22 cellular contexts compared by ENCODE assay signal in genomic region chr13:99261040-99261439, GRCh38. TPM values are rescaled to one million over a fixed set of nuclear protein-coding genes. Genes with fewer than 3 reads are reported as not detected.
DNase-seq lines count a peak whose midpoint lies in the region; ATAC-seq, FAIRE-seq and TF ChIP-seq lines count a peak whose summit lies in the region.
"Had no signal": no experiment of that assay in that cellular context is flagged by ENCODE, and none has a peak within 500 bp of the region (broad histone marks: within the 10 kb centered on the region; RNA-seq: fewer than 3 reads in every experiment).

No MANE protein-coding gene starts in this region.

- H3K4me2 ChIP-seq in neural progenitor cell: no peak overlapping the region

- DNase-seq in activated CD4-positive, alpha-beta T cell treated with anti-CD3 and anti-CD28 coated beads for 36 hours: no peak
- DNase-seq in activated CD4-positive, alpha-beta T cell treated with anti-CD3 and anti-CD28 coated beads, Interleukin-2, amount 50 U/mL, for 4 hours: no peak
- peak; percentile 17 for DNase-seq in HuH-7 (ENCODE audit: low spot score)
- DNase-seq in activated naive CD8-positive, alpha-beta T cell treated with anti-CD3 and anti-CD28 coated beads for 36 hours: no peak
- no peak for DNase-seq in neural progenitor cell (ENCODE audit: low spot score)
- no peak for DNase-seq in MV-4-11 (lab: John Stamatoyannopoulos, UW)
- no peak for DNase-seq in pancreas
- DNase-seq in NCI-H2107 (lab: John Stamatoyannopoulos, UW): no peak
- DNase-seq: activated CD4-positive, CD25-positive, alpha-beta regulatory T cell treated with anti-CD3 and anti-CD28 coated beads, Interleukin-2, amount 50 U/mL, for 72 hours; effector CD8-positive, alpha-beta T cell; head of caudate nucleus; mammary epithelial cell; NCI-H187 treated with DMSO at 0.1 percent for 48 hours; SIG-M5; T-helper 9 cell; transverse colon had no signal

- H3K4me3 ChIP-seq in neural progenitor cell (no peak overlapping the region), pancreas (no peak overlapping the region)
- H3K4me3 ChIP-seq: cardiac muscle cell, transverse colon had no signal

- no peaks in the 10 kb centered on the region for H3K79me2 ChIP-seq in neural progenitor cell (ENCODE audit: low read depth)

- POLR2A ChIA-PET in activated CD4-positive, alpha-beta T cell treated with anti-CD3 and anti-CD28 coated beads for 36 hours (lab: Charles Lee): interaction anchor here (0.6 to 0.7 kb wide), 2 partner anchors 83 to 223 kb away, joined by 3 to 6 read pairs; no protein-coding TSS in a partner anchor

- no peak overlapping the region for H3K9ac ChIP-seq in neural progenitor cell

- CTCF ChIA-PET in activated CD4-positive, alpha-beta T cell treated with anti-CD3 and anti-CD28 coated beads for 36 hours (lab: Charles Lee): interaction anchor here (0.5 to 1.9 kb wide), 6 partner anchors 8 to 232 kb away, joined by 3 to 6 read pairs (median 4); no protein-coding TSS in a partner anchor

- H3K36me3 ChIP-seq in neural progenitor cell (no peaks in the 10 kb centered on the region), pancreas (no peaks in the 10 kb centered on the region)
- H3K36me3 ChIP-seq: transverse colon had no signal

- no peak overlapping the region for H3K4me3 Mint-ChIP-seq in activated CD4-positive, alpha-beta T cell treated with anti-CD3 and anti-CD28 coated beads for 36 hours
- H3K4me3 Mint-ChIP-seq in activated naive CD8-positive, alpha-beta T cell treated with anti-CD3 and anti-CD28 coated beads for 36 hours: no peak overlapping the region
- no peak overlapping the region for H3K4me3 Mint-ChIP-seq in neural progenitor cell

- peaks cover 18% of the 10 kb centered on the region for H3F3A ChIP-seq in neural progenitor cell (ENCODE audit: low read depth)

- H3K27me3 ChIP-seq in neural progenitor cell (no peaks in the 10 kb centered on the region), pancreas (no peaks in the 10 kb centered on the region)
- H3K27me3 ChIP-seq: cardiac muscle cell, transverse colon had no signal

- peak overlapping the region; percentile 38 for H3K27ac Mint-ChIP-seq in activated CD4-positive, alpha-beta T cell treated with anti-CD3 and anti-CD28 coated beads for 36 hours
- peak overlapping the region; percentile 79 for H3K27ac Mint-ChIP-seq in activated naive CD8-positive, alpha-beta T cell treated with anti-CD3 and anti-CD28 coated beads for 36 hours
- peak overlapping the region; percentile 34 for H3K27ac Mint-ChIP-seq in neural progenitor cell

- H2AFZ ChIP-seq in neural progenitor cell (replicated peaks): no peak overlapping the region

- no peaks in the 10 kb centered on the region for H3K9me3 ChIP-seq in neural progenitor cell (ENCODE audit: low read depth)
- no peaks in the 10 kb centered on the region for H3K9me3 ChIP-seq in pancreas
- H3K9me3 ChIP-seq: transverse colon had no signal

- FAIRE-seq in pancreas (lab: Jason Lieb, UNC): no peak

- H3K4me1 Mint-ChIP-seq in activated CD4-positive, alpha-beta T cell treated with anti-CD3 and anti-CD28 coated beads for 36 hours: peaks cover 81% of the 10 kb centered on the region
- peaks cover 69% of the 10 kb centered on the region for H3K4me1 Mint-ChIP-seq in activated naive CD8-positive, alpha-beta T cell treated with anti-CD3 and anti-CD28 coated beads for 36 hours
- no peaks in the 10 kb centered on the region for H3K4me1 Mint-ChIP-seq in neural progenitor cell

- no peaks in the 10 kb centered on the region for H3K27me3 Mint-ChIP-seq in activated CD4-positive, alpha-beta T cell treated with anti-CD3 and anti-CD28 coated beads for 36 hours
- no peaks in the 10 kb centered on the region for H3K27me3 Mint-ChIP-seq in activated naive CD8-positive, alpha-beta T cell treated with anti-CD3 and anti-CD28 coated beads for 36 hours
- peaks cover 3% of the 10 kb centered on the region for H3K27me3 Mint-ChIP-seq in neural progenitor cell (ENCODE audit: insufficient read depth, low read depth)

- peaks cover 17% of the 10 kb centered on the region for H4K20me1 ChIP-seq in neural progenitor cell (ENCODE audit: low read depth)

- H3K36me3 Mint-ChIP-seq in activated CD4-positive, alpha-beta T cell treated with anti-CD3 and anti-CD28 coated beads for 36 hours (ENCODE audit: low read depth): peaks cover 46% of the 10 kb centered on the region
- peaks cover 29% of the 10 kb centered on the region for H3K36me3 Mint-ChIP-seq in activated naive CD8-positive, alpha-beta T cell treated with anti-CD3 and anti-CD28 coated beads for 36 hours
- H3K36me3 Mint-ChIP-seq in neural progenitor cell: peaks cover 1% of the 10 kb centered on the region

- ATAC-seq in activated CD4-positive, alpha-beta T cell treated with anti-CD3 and anti-CD28 coated beads for 36 hours: no peak
- ATAC-seq in pancreas: no peak

- H3K4me1 ChIP-seq in neural progenitor cell: no peaks in the 10 kb centered on the region
- H3K4me1 ChIP-seq in pancreas: no peaks in the 10 kb centered on the region

- TF ChIP-seq CTCF in neural progenitor cell (IDR thresholded peaks at IDR 0.05) (no peak), pancreas (IDR thresholded peaks at IDR 0.05) (no peak)

- H3K9me3 Mint-ChIP-seq in activated CD4-positive, alpha-beta T cell treated with anti-CD3 and anti-CD28 coated beads for 36 hours (ENCODE audit: low read depth): no peaks in the 10 kb centered on the region
- H3K9me3 Mint-ChIP-seq in activated naive CD8-positive, alpha-beta T cell treated with anti-CD3 and anti-CD28 coated beads for 36 hours: no peaks in the 10 kb centered on the region
- no peaks in the 10 kb centered on the region for H3K9me3 Mint-ChIP-seq in neural progenitor cell

- H3K27ac ChIP-seq in neural progenitor cell (no peak overlapping the region), pancreas (no peak overlapping the region)
- H3K27ac ChIP-seq: cardiac muscle cell, transverse colon had no signal

- intact Hi-C loops in activated CD4-positive, alpha-beta T cell treated with anti-CD3 and anti-CD28 coated beads for 36 hours (cut with DNase I, micrococcal nuclease): loop anchor here in 1 of 2 experiments (10.0 kb wide), 2 partner anchors 236 to 386 kb away; no protein-coding TSS in a partner anchor
- intact Hi-C loops in pancreas (cut with DNase I): loop anchor here in 2 of 3 donors (5.0 to 10.0 kb wide), 2 partner anchors 84 to 174 kb away; no protein-coding TSS in a partner anchor

- 97 to 100% methylated on average over 1 of the region's 1 CpG for WGBS in pancreas, 2 donors

RNA-seq across cellular contexts. Expression of gene GPR18, which starts 2.9 kb away (rescaled TPM):
- total RNA-seq in activated CD4-positive, alpha-beta T cell treated with anti-CD3 and anti-CD28 coated beads for 36 hours: 1 to 10 TPM; 6.0 to 9.5 TPM
- 10 to 100 TPM; 16.9 to 17.6 TPM for total RNA-seq in activated naive CD8-positive, alpha-beta T cell treated with anti-CD3 and anti-CD28 coated beads for 36 hours
- total RNA-seq in neural progenitor cell (ENCODE audit: low replicate concordance): not detected in 2 replicates
- total RNA-seq in pancreas: under 1 TPM in 1 of 6 donors, not detected in 5; 0.22 TPM
- under 1 TPM in 1 of 2 donors, not detected in 1; 0.14 TPM for polyA plus RNA-seq in pancreas
- total RNA-seq: A172, cardiac muscle cell, Daoy, mammary epithelial cell, NCI-H460, pulmonary artery endothelial cell had no signal
- polyA plus RNA-seq: mammary epithelial cell, neural cell had no signal

RNA-seq across cellular contexts. Expression of gene GPR183, which starts 46.2 kb away (rescaled TPM):
- 10 to 100 TPM; 50.3 to 51.9 TPM for total RNA-seq in activated CD4-positive, alpha-beta T cell treated with anti-CD3 and anti-CD28 coated beads for 36 hours
- total RNA-seq in activated naive CD8-positive, alpha-beta T cell treated with anti-CD3 and anti-CD28 coated beads for 36 hours: 1 to 10 TPM; 4.3 to 4.5 TPM
- total RNA-seq in neural progenitor cell (ENCODE audit: low replicate concordance) (not detected in 2 replicates), pancreas (1 to 10 TPM in 3 of 6 donors, under 1 TPM in 3; 0.23 to 3.5 (median 1.1) TPM)
- 1 to 10 TPM in 1 of 2 donors, under 1 TPM in 1; 0.61 to 1.2 TPM for polyA plus RNA-seq in pancreas
- total RNA-seq: A172, mammary epithelial cell, pulmonary artery endothelial cell had no signal
- polyA plus RNA-seq: mammary epithelial cell, neural cell had no signal

Comparison
In these comparisons a context has a peak if more than half of its experiments do, and no peak if none do; other contexts are left out.
1. RNA of gene GPR183, which starts 46.2 kb away (total RNA-seq): 50.3 to 51.9 TPM in activated CD4-positive, alpha-beta T cell treated with anti-CD3 and anti-CD28 coated beads for 36 hours; 4.3 to 4.5 TPM in activated naive CD8-positive, alpha-beta T cell treated with anti-CD3 and anti-CD28 coated beads for 36 hours, 0.23 to 3.5 TPM in pancreas and not detected in neural progenitor cell; every median in the first group is over 4 times any median in the second.
2. Peak in every context shown above with its lines, with median percentiles within 50 percentile points of each other: H3K27ac Mint-ChIP-seq.